Comparison of ENCODE assay signal across 11 cellular contexts in genomic region chr1:116122955-116123757, GRCh38. TPM values are rescaled to one million over a fixed set of nuclear protein-coding genes. Genes with fewer than 3 reads are reported as not detected.
DNase-seq lines count a peak whose midpoint lies in the region; ATAC-seq and TF ChIP-seq lines count a peak whose summit lies in the region.
"Had no signal": no experiment of that assay in that cellular context is flagged by ENCODE, and none has a peak within 500 bp of the region (broad histone marks: within the 10 kb centered on the region; RNA-seq: fewer than 3 reads in every experiment).

No MANE protein-coding gene starts in this region.

- TF ChIP-seq CTCF in brain microvascular endothelial cell (IDR thresholded peaks at IDR 0.05; ENCODE audit: low read depth, low read length, missing control alignments) (no peak), left lung (IDR thresholded peaks at IDR 0.05) (no peak)

- H3K27me3 ChIP-seq in brain microvascular endothelial cell (replicated peaks) (peaks cover 2% of the 10 kb centered on the region), left lung (no peaks in the 10 kb centered on the region)
- H3K27me3 ChIP-seq: testis had no signal

- no peaks in the 10 kb centered on the region for H3K9me3 ChIP-seq in left lung
- H3K9me3 ChIP-seq: testis had no signal

- in situ Hi-C loops in brain microvascular endothelial cell (cut with HindIII; ENCODE audit: low pct_ligation_motif_present, low sequenced_read_pairs), result no loop called here

- DNase-seq in A172 (ENCODE audit: low spot score) (peak; percentile 35), HK-2 (ENCODE audit: unreplicated experiment) (peak; percentile 75), brain microvascular endothelial cell (peak; percentile 82), left lung (peak in 1 of 2 donors; percentile 78), NOMO-1 (lab: John Stamatoyannopoulos, UW; ENCODE audit: unreplicated experiment in 2 of 2) (no peak), T-helper 2 cell (no peak)
- DNase-seq: NCI-H1092, testis had no signal

- H3K27ac ChIP-seq in brain microvascular endothelial cell (no peak overlapping the region), left lung (peak overlapping the region in 1 of 2 donors; percentile 46)
- H3K27ac ChIP-seq: testis had no signal

- H3K4me1 ChIP-seq in left lung, result peaks cover 0 to 4% of the 10 kb centered on the region in 2 donors
- H3K4me1 ChIP-seq: testis had no signal

- H3K4me3 ChIP-seq in brain microvascular endothelial cell (ENCODE audit: low read depth, low read length), result no peak overlapping the region
- H3K4me3 ChIP-seq in left lung, result no peak overlapping the region
- H3K4me3 ChIP-seq: testis had no signal

- H3K36me3 ChIP-seq in brain microvascular endothelial cell (replicated peaks), result no peaks in the 10 kb centered on the region
- no peaks in the 10 kb centered on the region for H3K36me3 ChIP-seq in left lung

- peak; percentile 93 for ATAC-seq in left lung
- ATAC-seq in GM21515 (IDR thresholded peaks at IDR 0.05; ENCODE audit: unreplicated experiment), result no peak
- ATAC-seq in HG02759 (IDR thresholded peaks at IDR 0.05; ENCODE audit: unreplicated experiment), result no peak

- intact Hi-C loops in left lung (cut with DNase I), result no loop called here

RNA-seq across cellular contexts. Expression of gene MAB21L3, which starts 12.0 kb away (rescaled TPM):
- not detected in 2 replicates for total RNA-seq in A172 (2014; rRNA removed; shearing (Covaris generic))
- total RNA-seq in left lung, result 1 to 10 TPM in 1 of 2 donors, under 1 TPM in 1; 0.26 to 1.3 TPM
- total RNA-seq: B cell had no signal

Comparison
In these comparisons a context has a peak if more than half of its experiments do, and no peak if none do; other contexts are left out.
1. DNase-seq: peak in A172 (single experiment), HK-2 (single experiment) and brain microvascular endothelial cell (single experiment); none in NOMO-1 (0 of 2) and T-helper 2 cell (0 of 5).